Comparison of ENCODE assay signal across 16 cellular contexts in genomic region chr1:57844382-57844980, GRCh38.
DNase-seq lines count a peak whose midpoint lies in the region; ATAC-seq, FAIRE-seq and TF ChIP-seq lines count a peak whose summit lies in the region.
"Had no signal": no experiment of that assay in that cellular context is flagged by ENCODE, and none has a peak within 500 bp of the region (broad histone marks: within the 10 kb centered on the region; RNA-seq: fewer than 3 reads in every experiment).

No MANE protein-coding gene starts in this region.

- H3K36me3 ChIP-seq in astrocyte (ENCODE audit: insufficient read depth, low read length) (no peaks in the 10 kb centered on the region), right lobe of liver (no peaks in the 10 kb centered on the region)
- H3K36me3 ChIP-seq: BE2C had no signal

- DNase-seq in RWPE1 (ENCODE audit: low spot score) (peak; percentile 13), astrocyte (ENCODE audit: low read depth) (no peak), fibroblast of the aortic adventitia (ENCODE audit: low read depth) (peak; percentile 1), NCI-H510A treated with DMSO at 0.1 percent for 48 hours (lab: John Stamatoyannopoulos, UW) (no peak), right lobe of liver (no peak)
- DNase-seq: BE2C; Caco-2; CD8-positive, alpha-beta memory T cell; H7 had no signal

- H3K9me3 ChIP-seq in astrocyte (ENCODE audit: insufficient read depth, low read depth, low read length) (no peaks in the 10 kb centered on the region), right lobe of liver (peaks cover 0 to 11% (median 0%) of the 10 kb centered on the region in 4 donors)
- H3K9me3 ChIP-seq: BE2C, Caco-2 had no signal

- POLR2A ChIA-PET in RWPE1 (lab: Yijun Ruan, JAX; ENCODE audit: low non-redundant PET): no interaction called here

- no peak overlapping the region for H3K27ac Mint-ChIP-seq in astrocyte (ENCODE audit: unreplicated experiment)
- H3K27ac Mint-ChIP-seq: CD8-positive, alpha-beta memory T cell; GM23338; IgD-negative memory B cell had no signal

- WGBS in right lobe of liver (ENCODE audit: insufficient coverage, low coverage, low lambda C conversion rate, missing lambda C conversion rate): 66% methylated on average over 3 of the region's 3 CpGs

- TF ChIP-seq POLR2A in right lobe of liver (IDR thresholded peaks at IDR 0.05): no peak

- H3K4me3 Mint-ChIP-seq in astrocyte (ENCODE audit: unreplicated experiment): no peak overlapping the region
- H3K4me3 Mint-ChIP-seq: CD8-positive, alpha-beta memory T cell; GM23338; IgD-negative memory B cell had no signal

- H3K27me3 ChIP-seq in astrocyte (ENCODE audit: insufficient read depth, low read length) (no peaks in the 10 kb centered on the region), right lobe of liver (no peaks in the 10 kb centered on the region)
- H3K27me3 ChIP-seq: BE2C had no signal

- no peak for ATAC-seq in HG03439 (IDR thresholded peaks at IDR 0.05; ENCODE audit: unreplicated experiment)
- ATAC-seq in HG03175 (IDR thresholded peaks at IDR 0.05; ENCODE audit: unreplicated experiment): no peak
- no peak for ATAC-seq in right lobe of liver
- ATAC-seq: GM12878, GM23338 had no signal

- H3K4me1 ChIP-seq in astrocyte (ENCODE audit: insufficient read depth, low read length): peaks cover 33% of the 10 kb centered on the region
- H3K4me1 ChIP-seq in right lobe of liver: no peaks in the 10 kb centered on the region
- H3K4me1 ChIP-seq: BE2C, Caco-2 had no signal

- no peaks in the 10 kb centered on the region for H4K20me1 ChIP-seq in astrocyte (ENCODE audit: insufficient read depth, low read length)

- no peak for FAIRE-seq in astrocyte (lab: Jason Lieb, UNC)
- FAIRE-seq: A204.1, GM12878 had no signal

- H3K79me2 ChIP-seq in astrocyte (ENCODE audit: insufficient read depth, low read length): no peaks in the 10 kb centered on the region

- H3K4me3 ChIP-seq in astrocyte (ENCODE audit: insufficient read depth, low read depth, low read length) (no peak overlapping the region), fibroblast of the aortic adventitia (ENCODE audit: low read depth, low read length) (no peak overlapping the region), right lobe of liver (no peak overlapping the region)
- H3K4me3 ChIP-seq: GM12878, GM23338 had no signal

- peak overlapping the region; percentile 42 for H3K4me2 ChIP-seq in astrocyte (ENCODE audit: low read length)
- H3K4me2 ChIP-seq: GM23338 had no signal

- TF ChIP-seq CTCF in RWPE1 (conservative IDR thresholded peaks at IDR 0.05; ENCODE audit: low read depth) (no peak), astrocyte (IDR thresholded peaks at IDR 0.05; ENCODE audit: insufficient read depth, low read depth, low read length) (no peak), fibroblast of the aortic adventitia (IDR thresholded peaks at IDR 0.05; ENCODE audit: insufficient read depth, low read length) (no peak), right lobe of liver (IDR thresholded peaks at IDR 0.05) (no peak)

- H3K9me3 Mint-ChIP-seq in astrocyte (ENCODE audit: unreplicated experiment): peaks cover 6% of the 10 kb centered on the region

- H3K36me3 Mint-ChIP-seq in astrocyte (ENCODE audit: low read depth, unreplicated experiment): no peaks in the 10 kb centered on the region

- CTCF ChIA-PET in RWPE1 (lab: Yijun Ruan, JAX): no interaction called here

- H3K27ac ChIP-seq in RWPE1 (no peak overlapping the region), astrocyte (ENCODE audit: low read depth, low read length) (no peak overlapping the region), right lobe of liver (no peak overlapping the region)
- H3K27ac ChIP-seq: C4-2B had no signal

- no peaks in the 10 kb centered on the region for H3K27me3 Mint-ChIP-seq in astrocyte (ENCODE audit: low read depth, unreplicated experiment)

- intact Hi-C loops in right lobe of liver (cut with DNase I): no loop called here

- H3K9ac ChIP-seq in astrocyte (ENCODE audit: low read length): no peak overlapping the region

- H2AFZ ChIP-seq in astrocyte (ENCODE audit: low read depth, low read length): no peak overlapping the region
- H2AFZ ChIP-seq: GM23338 had no signal

- peaks cover 22% of the 10 kb centered on the region for H3K4me1 Mint-ChIP-seq in astrocyte (ENCODE audit: low read depth, unreplicated experiment)
- H3K4me1 Mint-ChIP-seq: CD8-positive, alpha-beta memory T cell; GM23338; IgD-negative memory B cell had no signal

Comparison
In these comparisons a context has a peak if more than half of its experiments do, and no peak if none do; other contexts are left out.
1. DNase-seq: peak in RWPE1 (single experiment) and fibroblast of the aortic adventitia (single experiment); none in astrocyte (single experiment), NCI-H510A treated with DMSO at 0.1 percent for 48 hours (single experiment) and right lobe of liver (0 of 3).